Comparison of ENCODE assay signal across 10 cellular contexts in genomic region chr21:42193131-42193671, GRCh38. TPM values are rescaled to one million over a fixed set of nuclear protein-coding genes. Genes with fewer than 3 reads are reported as not detected.
DNase-seq lines count a peak whose midpoint lies in the region; ATAC-seq and TF ChIP-seq lines count a peak whose summit lies in the region.
"Had no signal": no experiment of that assay in that cellular context is flagged by ENCODE, and none has a peak within 500 bp of the region (broad histone marks: within the 10 kb centered on the region; RNA-seq: fewer than 3 reads in every experiment).

No MANE protein-coding gene starts in this region.

- H3K9me3 ChIP-seq in WERI-Rb-1 (ENCODE audit: severe bottlenecking): peaks cover 2% of the 10 kb centered on the region
- H3K9me3 ChIP-seq in naive thymus-derived CD4-positive, alpha-beta T cell (ENCODE audit: control insufficient read depth in 2 of 3, low read length in 3 of 3): no peaks in the 10 kb centered on the region

- H3K27me3 Mint-ChIP-seq in CD14-positive monocyte (ENCODE audit: low read depth in 3 of 3): peaks cover 0 to 5% (median 2%) of the 10 kb centered on the region in 3 donors
- peaks cover 0 to 10% (median 0%) of the 10 kb centered on the region in 5 donors for H3K27me3 Mint-ChIP-seq in naive thymus-derived CD4-positive, alpha-beta T cell

- peaks cover 74% of the 10 kb centered on the region for H3K4me1 Mint-ChIP-seq in CD14-positive monocyte
- peaks cover 54 to 90% (median 77%) of the 10 kb centered on the region in 7 donors for H3K4me1 Mint-ChIP-seq in naive thymus-derived CD4-positive, alpha-beta T cell

- H3K27ac Mint-ChIP-seq in CD14-positive monocyte: peak overlapping the region in 4 of 7 donors; percentile 15 to 74 (median 28)
- peak overlapping the region; percentile 71 to 90 (median 79) for H3K27ac Mint-ChIP-seq in naive thymus-derived CD4-positive, alpha-beta T cell

- DNase-seq in CD14-positive monocyte (ENCODE audit: low spot score) (no peak), WERI-Rb-1 (peak; percentile 91), NAMALWA (ENCODE audit: low spot score) (no peak), LoVo (ENCODE audit: low spot score) (no peak)
- DNase-seq in activated naive CD4-positive, alpha-beta T cell treated with Interleukin-2 at 50 U/mL for 16 hours: peak; percentile 50
- DNase-seq in naive thymus-derived CD4-positive, alpha-beta T cell: peak in 8 of 9 donors; percentile 40 to 73 (median 48)
- DNase-seq: H7 had no signal

- H3K36me3 ChIP-seq in WERI-Rb-1: no peaks in the 10 kb centered on the region
- H3K36me3 ChIP-seq in naive thymus-derived CD4-positive, alpha-beta T cell (ENCODE audit: control insufficient read depth in 2 of 3, insufficient read depth in 3 of 3, low read length in 3 of 3): no peaks in the 10 kb centered on the region

- POLR2A ChIA-PET in naive thymus-derived CD4-positive, alpha-beta T cell (lab: Charles Lee): interaction anchor here (1.1 to 1.4 kb wide), 5 partner anchors 27 to 45 kb away, joined by 3 to 6 read pairs (median 4); no protein-coding TSS in a partner anchor

- no peaks in the 10 kb centered on the region for H3K27me3 ChIP-seq in WERI-Rb-1 (ENCODE audit: insufficient read depth, low read depth, severe bottlenecking)
- no peaks in the 10 kb centered on the region for H3K27me3 ChIP-seq in naive thymus-derived CD4-positive, alpha-beta T cell (ENCODE audit: control insufficient read depth in 2 of 2, insufficient read depth in 2 of 2, low read length in 2 of 2)

- CTCF ChIA-PET in naive thymus-derived CD4-positive, alpha-beta T cell (lab: Charles Lee): interaction anchor here (0.8 to 1.4 kb wide), 2 partner anchors 48 to 66 kb away, joined by 3 to 5 read pairs; no protein-coding TSS in a partner anchor

- intact Hi-C loops in CD14-positive monocyte (cut with micrococcal nuclease): no loop called here
- intact Hi-C loops in naive thymus-derived CD4-positive, alpha-beta T cell (cut with micrococcal nuclease): loop anchor here in 1 of 2 donors (1.0 kb wide), 1 partner anchor 40 kb away; no protein-coding TSS in a partner anchor

- peak overlapping the region; percentile 84 for H3K27ac ChIP-seq in WERI-Rb-1
- H3K27ac ChIP-seq in naive thymus-derived CD4-positive, alpha-beta T cell (ENCODE audit: low read depth, low read length): no peak overlapping the region

- peaks cover 55 to 56% of the 10 kb centered on the region in 2 donors for H3K4me1 ChIP-seq in naive thymus-derived CD4-positive, alpha-beta T cell (ENCODE audit: control insufficient read depth in 2 of 2, insufficient read depth in 2 of 2, low read length in 2 of 2)

- H3K4me3 ChIP-seq in WERI-Rb-1 (ENCODE audit: low read depth, low read length): no peak overlapping the region
- no peak overlapping the region for H3K4me3 ChIP-seq in naive thymus-derived CD4-positive, alpha-beta T cell (ENCODE audit: low read length)

- peaks cover 0 to 8% of the 10 kb centered on the region in 2 donors for H3K36me3 Mint-ChIP-seq in CD14-positive monocyte
- peaks cover 0 to 5% (median 3%) of the 10 kb centered on the region in 5 donors for H3K36me3 Mint-ChIP-seq in naive thymus-derived CD4-positive, alpha-beta T cell

- H3K4me3 Mint-ChIP-seq in CD14-positive monocyte: no peak overlapping the region
- H3K4me3 Mint-ChIP-seq in naive thymus-derived CD4-positive, alpha-beta T cell: peak overlapping the region; percentile 26 to 78 (median 54)

- TF ChIP-seq CTCF in CD14-positive monocyte (IDR thresholded peaks at IDR 0.05) (no peak), WERI-Rb-1 (IDR thresholded peaks at IDR 0.05; ENCODE audit: low read depth, low read length) (no peak)

- ATAC-seq in naive thymus-derived CD4-positive, alpha-beta T cell: peak; percentile 45
- ATAC-seq in HG03139 (IDR thresholded peaks at IDR 0.05; ENCODE audit: unreplicated experiment) (no peak), GM18498 (IDR thresholded peaks at IDR 0.05; ENCODE audit: unreplicated experiment) (no peak)
- ATAC-seq: sciatic nerve had no signal

- peaks cover 0 to 3% (median 0%) of the 10 kb centered on the region in 7 donors for H3K9me3 Mint-ChIP-seq in CD14-positive monocyte
- H3K9me3 Mint-ChIP-seq in naive thymus-derived CD4-positive, alpha-beta T cell: no peaks in the 10 kb centered on the region

RNA-seq across cellular contexts. Expression of gene ABCG1, which starts 25.7 kb away (rescaled TPM):
- 1 to 10 TPM; 3.5 to 5.2 TPM for polyA plus RNA-seq in CD14-positive monocyte
- 10 to 100 TPM in 3 of 5 experiments, under 1 TPM in 2; 0.67 to 49.7 (median 17.0) TPM for total RNA-seq in naive thymus-derived CD4-positive, alpha-beta T cell
- 10 to 100 TPM; 11.1 to 25.3 TPM for polyA plus RNA-seq in naive thymus-derived CD4-positive, alpha-beta T cell

Comparison
In these comparisons a context has a peak if more than half of its experiments do, and no peak if none do; other contexts are left out.
1. DNase-seq: peak in WERI-Rb-1 (single experiment), activated naive CD4-positive, alpha-beta T cell treated with Interleukin-2 at 50 U/mL for 16 hours (single experiment) and naive thymus-derived CD4-positive, alpha-beta T cell (8 of 9); none in CD14-positive monocyte (single experiment), NAMALWA (single experiment) and LoVo (single experiment).
2. H3K4me3 Mint-ChIP-seq: peak in naive thymus-derived CD4-positive, alpha-beta T cell (10 of 10); none in CD14-positive monocyte (0 of 2).